9 cellular contexts compared by ENCODE assay signal in the genomic region with DNA sequence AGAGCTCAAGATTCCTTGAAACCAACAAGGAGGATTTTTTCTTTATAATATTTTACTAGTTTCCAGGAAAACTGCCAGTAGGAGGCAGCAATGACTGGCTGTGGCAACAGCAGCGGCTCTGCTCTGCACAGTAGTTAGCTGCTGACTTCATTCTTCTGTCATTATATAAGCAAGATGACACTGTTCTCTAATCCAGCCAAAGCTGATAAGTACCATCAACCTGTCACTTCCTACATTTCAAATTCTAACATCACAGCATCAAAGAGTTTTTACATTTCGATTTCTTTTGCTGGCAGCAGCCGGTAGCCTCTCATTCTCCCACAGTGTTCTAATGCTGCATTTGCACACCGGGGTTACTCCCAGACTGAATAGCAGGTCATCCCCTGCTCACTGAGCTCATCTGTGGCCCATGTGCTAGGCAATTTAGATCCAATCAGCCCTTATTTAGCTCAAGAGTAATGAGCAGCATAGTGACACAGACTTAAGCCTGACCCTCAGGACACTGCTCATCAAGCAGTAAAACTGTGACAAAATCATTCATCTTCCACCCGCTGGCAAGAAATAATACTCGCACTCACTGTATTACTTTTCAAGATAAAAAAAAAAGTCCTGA.
DNase-seq lines count a peak whose midpoint lies in the region; ATAC-seq and TF ChIP-seq lines count a peak whose summit lies in the region.
"Had no signal": no experiment of that assay in that cellular context is flagged by ENCODE, and none has a peak within 500 bp of the region (broad histone marks: within the 10 kb centered on the region; RNA-seq: fewer than 3 reads in every experiment).

No MANE protein-coding gene starts in this region.

- ATAC-seq in GM19463 (IDR thresholded peaks at IDR 0.05; ENCODE audit: unreplicated experiment) = no peak
- ATAC-seq in HG02970 (IDR thresholded peaks at IDR 0.05; ENCODE audit: low FRiP score, unreplicated experiment) = no peak
- ATAC-seq: naive thymus-derived CD4-positive, alpha-beta T cell had no signal

- no peaks in the 10 kb centered on the region for H3K27me3 Mint-ChIP-seq in Calu3 (ENCODE audit: unreplicated experiment)
- H3K27me3 Mint-ChIP-seq: naive thymus-derived CD4-positive, alpha-beta T cell had no signal

- H3K4me3 ChIP-seq in HUES64 (ENCODE audit: low read length) = no peak overlapping the region

- H3K27ac ChIP-seq in HUES64 (ENCODE audit: low read depth, low read length) (peak overlapping the region; percentile 24; the same call in 1 of the 2 replicates), VCaP (no peak overlapping the region)

- no peaks in the 10 kb centered on the region for H3K27me3 ChIP-seq in HUES64 (ENCODE audit: insufficient read depth, low read length)

- whole genome bisulfite sequencing in HUES64 = 83% methylated on average over 6 of the region's 6 CpGs

- CTCF ChIA-PET in Calu3 (lab: Charles Lee) = interaction anchor here (0.6 to 0.9 kb wide), 3 partner anchors 10 to 180 kb away, joined by 3 to 4 read pairs (median 3); no protein-coding TSS in a partner anchor

- H3K4me3 Mint-ChIP-seq in Calu3 (ENCODE audit: low read depth, unreplicated experiment) = no peak overlapping the region
- H3K4me3 Mint-ChIP-seq: naive thymus-derived CD4-positive, alpha-beta T cell had no signal

- no peaks in the 10 kb centered on the region for H3K9me3 ChIP-seq in HUES64 (ENCODE audit: insufficient read depth, low read depth, low read length)

- peak; percentile 27 for TF ChIP-seq CTCF in Calu3 (IDR thresholded peaks at IDR 0.05; ENCODE audit: unreplicated experiment)
- TF ChIP-seq CTCF in VCaP (conservative IDR thresholded peaks at IDR 0.05) = peak; percentile 76

- intact Hi-C loops in Calu3 (cut with micrococcal nuclease; ENCODE audit: unreplicated experiment) (loop anchor here (1.0 kb wide), 1 partner anchor 179 kb away; no protein-coding TSS in a partner anchor), posterior vena cava (cut with DNase I) (no loop called here)

- H3K36me3 ChIP-seq in HUES64 (ENCODE audit: insufficient read depth, low read length) = peaks cover 16% of the 10 kb centered on the region; the same call in 1 of the 2 replicates

- no peaks in the 10 kb centered on the region for H3K9me3 Mint-ChIP-seq in Calu3 (ENCODE audit: low read depth, unreplicated experiment)
- H3K9me3 Mint-ChIP-seq: naive thymus-derived CD4-positive, alpha-beta T cell had no signal

- H3K4me1 ChIP-seq in HUES64 (ENCODE audit: insufficient read depth, low read length) = no peaks in the 10 kb centered on the region; the same call in 1 of the 2 replicates

- no TSS peak for BruUV-seq in Calu3 (replicated peaks; lab: Mats Ljungman, UMichigan)

- peak; percentile 13 for DNase-seq in Calu3
- peak; percentile 25 for DNase-seq in hepatic stellate cell (ENCODE audit: low spot score)
- peak; percentile 94 for DNase-seq in superior temporal gyrus (ENCODE audit: extremely low spot score)
- DNase-seq in posterior vena cava (ENCODE audit: low spot score) = no peak

- no peak overlapping the region for H3K27ac Mint-ChIP-seq in Calu3 (ENCODE audit: unreplicated experiment)
- H3K27ac Mint-ChIP-seq: naive thymus-derived CD4-positive, alpha-beta T cell had no signal

- H3K36me3 Mint-ChIP-seq in Calu3 (ENCODE audit: insufficient read depth, unreplicated experiment) = no peaks in the 10 kb centered on the region

- no peaks in the 10 kb centered on the region for H3K4me1 Mint-ChIP-seq in Calu3 (ENCODE audit: low read depth, unreplicated experiment)

- no peak overlapping the region for H3K9ac ChIP-seq in HUES64 (ENCODE audit: low read depth, low read length)
